15 cellular contexts compared by ENCODE assay signal in the genomic region with DNA sequence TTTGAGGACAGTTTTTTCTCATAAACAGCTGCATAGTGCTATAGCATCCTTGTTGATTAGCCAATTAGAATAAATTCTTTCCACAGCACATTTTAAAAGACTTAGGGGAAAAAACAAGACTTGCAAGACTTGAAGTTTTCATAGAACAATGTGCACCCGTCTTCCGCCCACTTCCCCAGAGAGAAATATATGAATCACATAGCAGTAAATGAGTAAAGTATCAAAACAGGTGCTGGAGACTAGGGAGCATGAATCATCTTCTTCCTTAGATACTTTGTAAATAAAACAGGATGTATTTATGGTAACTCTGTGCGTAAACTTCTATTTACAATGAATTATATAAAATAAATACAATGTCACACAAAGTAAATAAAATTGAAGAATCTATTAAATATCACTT.
DNase-seq lines count a peak whose midpoint lies in the region; TF ChIP-seq lines count a peak whose summit lies in the region.
"Had no signal": no experiment of that assay in that cellular context is flagged by ENCODE, and none has a peak within 500 bp of the region (broad histone marks: within the 10 kb centered on the region; RNA-seq: fewer than 3 reads in every experiment).

No MANE protein-coding gene starts in this region.

- no peak overlapping the region for H3K4me3 Mint-ChIP-seq in osteocyte (ENCODE audit: unreplicated experiment)
- H3K4me3 Mint-ChIP-seq: activated naive CD8-positive, alpha-beta T cell treated with anti-CD3 and anti-CD28 coated beads for 36 hours; CD8-positive, alpha-beta memory T cell; T-cell had no signal

- WGBS in prostate gland, result 69% methylated on average over 3 of the region's 3 CpGs

- H3K36me3 Mint-ChIP-seq in osteocyte (ENCODE audit: unreplicated experiment), result peaks cover 27% of the 10 kb centered on the region
- H3K36me3 Mint-ChIP-seq: activated naive CD8-positive, alpha-beta T cell treated with anti-CD3 and anti-CD28 coated beads for 36 hours; CD8-positive, alpha-beta memory T cell; T-cell had no signal

- no peak for TF ChIP-seq POLR2A in prostate gland (IDR thresholded peaks at IDR 0.05)

- DNase-seq in EH (ENCODE audit: low read depth) (peak; percentile 64), RKO (ENCODE audit: low spot score) (peak; percentile 65), epithelial cell of proximal tubule (ENCODE audit: low read depth) (peak; percentile 72), osteocyte (ENCODE audit: extremely low spot score, unreplicated experiment) (no peak), UCSD-AML1 (lab: John Stamatoyannopoulos, UW; ENCODE audit: unreplicated experiment) (no peak), NCI-H526 (lab: John Stamatoyannopoulos, UW) (no peak), prostate gland (ENCODE audit: low spot score) (no peak)
- DNase-seq in activated CD4-positive, CD25-positive, alpha-beta regulatory T cell treated with anti-CD3 and anti-CD28 coated beads, Interleukin-2, amount 50 U/mL, for 72 hours, result no peak
- DNase-seq: activated naive CD8-positive, alpha-beta T cell treated with anti-CD3 and anti-CD28 coated beads for 36 hours; CD8-positive, alpha-beta memory T cell; GOT3; mesendoderm; NCI-H1694; retina; T-cell had no signal

- H3K4me1 Mint-ChIP-seq in osteocyte (ENCODE audit: unreplicated experiment), result peaks cover 63% of the 10 kb centered on the region
- H3K4me1 Mint-ChIP-seq: activated naive CD8-positive, alpha-beta T cell treated with anti-CD3 and anti-CD28 coated beads for 36 hours; CD8-positive, alpha-beta memory T cell; T-cell had no signal

- H3K4me1 ChIP-seq in prostate gland (replicated peaks), result no peaks in the 10 kb centered on the region

- intact Hi-C loops in prostate gland (cut with DNase I), result no loop called here

- no peak overlapping the region for H3K27ac ChIP-seq in prostate gland

- no peaks in the 10 kb centered on the region for H3K9me3 ChIP-seq in prostate gland

- no peaks in the 10 kb centered on the region for H3K36me3 ChIP-seq in prostate gland

- H3K27me3 ChIP-seq in prostate gland (replicated peaks; ENCODE audit: insufficient read depth), result peaks cover 2% of the 10 kb centered on the region

- H3K27me3 Mint-ChIP-seq in osteocyte (ENCODE audit: unreplicated experiment), result no peaks in the 10 kb centered on the region

- no peaks in the 10 kb centered on the region for H3K9me3 Mint-ChIP-seq in osteocyte (ENCODE audit: unreplicated experiment)

- H3K4me3 ChIP-seq in epithelial cell of proximal tubule (ENCODE audit: low read depth, low read length) (no peak overlapping the region), prostate gland (no peak overlapping the region)

- peak overlapping the region; percentile 96 for H3K27ac Mint-ChIP-seq in osteocyte (ENCODE audit: unreplicated experiment)
- H3K27ac Mint-ChIP-seq: activated naive CD8-positive, alpha-beta T cell treated with anti-CD3 and anti-CD28 coated beads for 36 hours; CD8-positive, alpha-beta memory T cell; T-cell had no signal

- TF ChIP-seq CTCF in epithelial cell of proximal tubule (conservative IDR thresholded peaks at IDR 0.05; ENCODE audit: low read depth, low read length) (no peak), osteocyte (IDR thresholded peaks at IDR 0.05) (no peak), prostate gland (IDR thresholded peaks at IDR 0.05) (no peak)

Comparison
In these comparisons a context has a peak if more than half of its experiments do, and no peak if none do; other contexts are left out.
1. DNase-seq: peak in EH (single experiment), RKO (single experiment) and epithelial cell of proximal tubule (single experiment); none in osteocyte (single experiment), activated CD4-positive, CD25-positive, alpha-beta regulatory T cell treated with anti-CD3 and anti-CD28 coated beads, Interleukin-2, amount 50 U/mL, for 72 hours (single experiment), UCSD-AML1 (single experiment), NCI-H526 (0 of 2) and prostate gland (single experiment).